In the genomic region with DNA sequence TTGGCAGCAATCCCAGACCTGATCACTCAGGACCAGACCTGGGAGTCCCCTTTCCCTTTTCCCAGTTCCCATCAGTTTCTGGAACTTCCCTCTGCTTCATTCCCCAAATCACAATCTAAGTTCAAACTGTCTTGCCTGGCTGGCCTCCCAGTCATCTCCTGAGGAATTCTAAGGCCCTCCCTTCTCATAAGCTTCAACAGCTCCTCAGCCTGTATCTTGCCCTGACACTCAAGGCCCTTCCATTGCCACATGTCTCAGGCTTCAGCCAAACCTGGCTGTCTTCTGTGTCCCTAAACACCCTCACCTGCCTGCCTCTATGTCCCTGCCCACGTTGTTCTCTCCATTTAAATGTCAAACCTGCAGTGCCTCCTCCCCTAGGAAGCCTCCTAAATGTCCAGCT, we compare ENCODE assay signal across 19 cellular contexts. TPM values are rescaled to one million over a fixed set of nuclear protein-coding genes. Genes with fewer than 3 reads are reported as not detected.
DNase-seq lines count a peak whose midpoint lies in the region; FAIRE-seq and TF ChIP-seq lines count a peak whose summit lies in the region.
"Had no signal": no experiment of that assay in that cellular context is flagged by ENCODE, and none has a peak within 500 bp of the region (broad histone marks: within the 10 kb centered on the region; RNA-seq: fewer than 3 reads in every experiment).

No MANE protein-coding gene starts in this region.

- no peak for TF ChIP-seq POLR2A in H1 (IDR thresholded peaks at IDR 0.05; ENCODE audit: control extremely low read depth in 1 of 2, low read depth in 2 of 2, low read length in 2 of 2)
- no peak for TF ChIP-seq POLR2A in sigmoid colon (IDR thresholded peaks at IDR 0.05)

- H2AFZ ChIP-seq in H1 (ENCODE audit: low read length) = no peak overlapping the region

- no peak overlapping the region for H3K9ac ChIP-seq in H1 (replicated peaks in 1 of 4; ENCODE audit: extremely low read depth in 1 of 4, low read depth in 3 of 4, low read length in 3 of 4)

- 0 out of 2 replicates have a peak overlapping the region, but pooled peaks have one; percentile 2 for H2BK5ac ChIP-seq in H1 (ENCODE audit: low read depth, low read length)

- H3K9me3 ChIP-seq in H1 (ENCODE audit: insufficient read depth in 2 of 2, low read depth in 1 of 2, low read length in 1 of 2) = no peaks in the 10 kb centered on the region
- H3K9me3 ChIP-seq in sigmoid colon = no peaks in the 10 kb centered on the region
- H3K9me3 ChIP-seq: A549 had no signal

- H2BK15ac ChIP-seq in H1 (ENCODE audit: low read length) = no peak overlapping the region

- no peak overlapping the region for H4K91ac ChIP-seq in H1 (replicated peaks; ENCODE audit: insufficient read length, low read length)

- H3K79me1 ChIP-seq in H1 (ENCODE audit: low read depth, low read length) = no peaks in the 10 kb centered on the region

- H3K18ac ChIP-seq in H1 (ENCODE audit: extremely low read depth, low read length) = no peak overlapping the region

- no peak overlapping the region for H3K27ac ChIP-seq in H1 (ENCODE audit: low read depth, low read length)
- no peak overlapping the region for H3K27ac ChIP-seq in sigmoid colon
- H3K27ac ChIP-seq: A549 had no signal

- H4K8ac ChIP-seq in H1 (ENCODE audit: extremely low read depth, insufficient read depth, low read length) = no peak overlapping the region

- H3K36me3 ChIP-seq in H1 (ENCODE audit: control insufficient read depth in 2 of 4, insufficient read depth in 4 of 4, low read length in 3 of 4) = no peaks in the 10 kb centered on the region
- no peaks in the 10 kb centered on the region for H3K36me3 ChIP-seq in sigmoid colon

- H3K27me3 ChIP-seq in H1 (replicated peaks in 1 of 4; ENCODE audit: control insufficient read depth in 3 of 4, extremely low read depth in 1 of 4, insufficient read depth in 3 of 4, low read length in 3 of 4) (no peaks in the 10 kb centered on the region; a peak in 1 of 7 replicates), sigmoid colon (no peaks in the 10 kb centered on the region)

- no peak for TF ChIP-seq RAD21 in H1 (IDR thresholded peaks at IDR 0.05 in 1 of 2, conservative IDR thresholded peaks at IDR 0.05 in 1 of 2; ENCODE audit: low read depth in 2 of 2, low read length in 2 of 2)

- intact Hi-C loops in sigmoid colon (cut with DNase I) = no loop called here

- no peaks in the 10 kb centered on the region for H3K79me2 ChIP-seq in H1 (ENCODE audit: control insufficient read depth in 1 of 2, insufficient read depth in 2 of 2, low read length in 2 of 2)

- H2AK5ac ChIP-seq in H1 (ENCODE audit: low read depth, low read length) = no peak overlapping the region

- no peak overlapping the region for H3K14ac ChIP-seq in H1 (ENCODE audit: insufficient read length)

- H2BK120ac ChIP-seq in H1 (replicated peaks; ENCODE audit: low read depth, low read length) = no peak overlapping the region

- 0 out of 2 replicates have a peak overlapping the region, but pooled peaks have one; percentile 43 for H2BK20ac ChIP-seq in H1 (ENCODE audit: low read length)

- no peaks in the 10 kb centered on the region for H4K20me1 ChIP-seq in H1 (replicated peaks in 1 of 2; ENCODE audit: control insufficient read depth in 1 of 2, insufficient read depth in 2 of 2, low read length in 2 of 2)

- no peaks in the 10 kb centered on the region for H3K23me2 ChIP-seq in H1 (ENCODE audit: low read depth, low read length)

- TF ChIP-seq EP300 in H1 (IDR thresholded peaks at IDR 0.05; ENCODE audit: borderline replicate concordance in 1 of 2, low read depth in 2 of 2, low read length in 2 of 2) (no peak), sigmoid colon (IDR thresholded peaks at IDR 0.05) (no peak)

- no peak for FAIRE-seq in H1 (lab: Jason Lieb, UNC)
- FAIRE-seq: A549, RCC 7860 had no signal

- no peak overlapping the region; the same call in 1 of the 2 replicates for H2BK12ac ChIP-seq in H1 (ENCODE audit: low read depth, low read length)

- no peak overlapping the region for H3K4me2 ChIP-seq in H1 (ENCODE audit: insufficient read depth in 1 of 2, low read depth in 2 of 2, low read length in 2 of 2)
- H3K4me2 ChIP-seq: A549 had no signal

- CTCF ChIA-PET in H1 (lab: Charles Lee; ENCODE audit: partially characterized antibody) = interaction anchor here (1.2 to 15.6 kb wide), 10 partner anchors 10 to 152 kb away, joined by 3 to 548 read pairs (median 13); a partner anchor contains a TSS

- no peak overlapping the region for H4K5ac ChIP-seq in H1 (ENCODE audit: insufficient read length, low read depth, low read length)

- no peak overlapping the region for H3K4me3 ChIP-seq in H1 (ENCODE audit: extremely low read depth in 1 of 4, insufficient read depth in 2 of 4, low read depth in 3 of 4, low read length in 4 of 4)
- H3K4me3 ChIP-seq in sigmoid colon = no peak overlapping the region
- H3K4me3 ChIP-seq: A549 had no signal

- no peak overlapping the region for H3K56ac ChIP-seq in H1 (replicated peaks; ENCODE audit: insufficient read length, low read depth, low read length)

- peaks cover 0 to 7% (median 5%) of the 10 kb centered on the region in 4 experiments; a peak in 6 of 7 replicates for H3K4me1 ChIP-seq in H1 (replicated peaks in 1 of 4; ENCODE audit: control insufficient read depth in 3 of 4, insufficient read depth in 4 of 4, low read length in 3 of 4)
- no peaks in the 10 kb centered on the region for H3K4me1 ChIP-seq in sigmoid colon

- DNase-seq in EH (ENCODE audit: low read depth) (peak; percentile 32), H1 (ENCODE audit: low read depth in 1 of 2, low spot score in 2 of 2) (no peak), islet precursor cell (peak; percentile 56), sigmoid colon (peak; percentile 8), UCSD-AML1 (lab: John Stamatoyannopoulos, UW; ENCODE audit: unreplicated experiment) (no peak), NOMO-1 (lab: John Stamatoyannopoulos, UW; ENCODE audit: unreplicated experiment in 2 of 2) (no peak)
- DNase-seq in stimulated activated CD4-positive, alpha-beta T cell treated with anti-CD3 and anti-CD28 coated beads, Interleukin-12 subunit alpha, Interleukin-12 subunit beta, amount 100 ng/mL, for 4 hours = no peak
- DNase-seq: COR-L47, GOT3, KBM-7, NCI-H1436, NCI-H2029, NCI-H2171 treated with DMSO at 0.1 percent for 48 hours, NCI-H82, SHP77 had no signal

- no peak overlapping the region for H3K23ac ChIP-seq in H1 (ENCODE audit: insufficient read length)

- POLR2A ChIA-PET in H1 (lab: Charles Lee; ENCODE audit: partially characterized antibody) = interaction anchor here (1.1 to 2.7 kb wide), 4 partner anchors 10 to 148 kb away, joined by 4 to 13 read pairs (median 8); a partner anchor contains a TSS

- no peak overlapping the region for H3K4ac ChIP-seq in H1 (replicated peaks; ENCODE audit: insufficient read length, low read depth, low read length)

- TF ChIP-seq CTCF in H1 (IDR thresholded peaks at IDR 0.05; ENCODE audit: control extremely low read depth in 1 of 3, insufficient read depth in 1 of 3, low read depth in 1 of 3, low read length in 3 of 3) (no peak), sigmoid colon (IDR thresholded peaks at IDR 0.05) (no peak)

- WGBS in H1 (ENCODE audit: extremely low coverage in 1 of 2, insufficient coverage in 1 of 2, insufficient read length in 1 of 2, insufficient replicate concordance in 2 of 2, low coverage in 1 of 2, low lambda C conversion rate in 2 of 2, missing lambda C conversion rate in 1 of 2), 2 experiments = 35% methylated on average over 1 of the region's 1 CpG; no CpG with 5 or more reads in 1 of the 2 experiments
- WGBS in sigmoid colon, 2 donors = 6 to 17% methylated on average over 1 of the region's 1 CpG

TF ChIP-seq in H1, 55 proteins besides CTCF, POLR2A, EP300 and RAD21 (continues in another document):
- TF ChIP-seq GTF2F1 (IDR thresholded peaks at IDR 0.05; ENCODE audit: borderline replicate concordance, low read depth, low read length) = no peak
- no peak for TF ChIP-seq CHD1 (IDR thresholded peaks at IDR 0.05; ENCODE audit: low read depth, low read length)
- TF ChIP-seq RBBP5 (IDR thresholded peaks at IDR 0.05; ENCODE audit: borderline replicate concordance, low read depth, low read length) = no peak
- no peak for TF ChIP-seq BRCA1 (IDR thresholded peaks at IDR 0.05; ENCODE audit: low read depth, low read length)
- no peak for TF ChIP-seq NRF1 (IDR thresholded peaks at IDR 0.05; ENCODE audit: low read depth, low read length)
- TF ChIP-seq, protein P1, sequence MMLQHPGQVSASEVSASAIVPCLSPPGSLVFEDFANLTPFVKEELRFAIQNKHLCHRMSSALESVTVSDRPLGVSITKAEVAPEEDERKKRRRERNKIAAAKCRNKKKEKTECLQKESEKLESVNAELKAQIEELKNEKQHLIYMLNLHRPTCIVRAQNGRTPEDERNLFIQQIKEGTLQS (IDR thresholded peaks at IDR 0.05; ENCODE audit: insufficient read depth, low read depth, low read length) = no peak
- no peak for TF ChIP-seq SP2 (IDR thresholded peaks at IDR 0.05; ENCODE audit: low read length)
- no peak for TF ChIP-seq POU5F1 (IDR thresholded peaks at IDR 0.05; ENCODE audit: low read depth, low read length)
- no peak for TF ChIP-seq TAF1 (IDR thresholded peaks at IDR 0.05; ENCODE audit: low read depth, low read length)
- no peak for TF ChIP-seq JUND (IDR thresholded peaks at IDR 0.05; ENCODE audit: low read length)

RNA-seq across cellular contexts. Expression of a gene that starts 11.9 kb away (rescaled TPM):
- 57.7 and 65.7 TPM in 2 replicates for total RNA-seq in H1 (2021; fragmentation: NEBNext Ultra II Directional; extraction: Animal tissue kit (Norgen Biotek cat#: 25700))
- 38.8 and 74.8 TPM in 2 replicates for polyA plus RNA-seq in H1 (2011; rRNA removed)
- polyA plus RNA-seq in H1 (2011; cell fraction: cytosol; rRNA removed) = 35.5 TPM
- 143 TPM for polyA plus RNA-seq in H1 (2011; cell fraction: nucleus; rRNA removed)
- polyA plus RNA-seq in H1 (2012, experiment 1 of 2) = 54.3 to 66.0 TPM (median 57.0 TPM) in 4 replicates
- polyA plus RNA-seq in H1 (2012, experiment 2 of 2) = 18.9 TPM
- polyA plus RNA-seq in H1 (2013, experiment 1 of 2) = 30.5 TPM
- 27.9 TPM for polyA plus RNA-seq in H1 (2013, experiment 2 of 2)
- 52.7 and 53.4 TPM in 2 replicates for polyA minus RNA-seq in H1 (2011; rRNA and poly(A)+ RNA removed)
- 41.7 TPM for polyA minus RNA-seq in H1 (2011; cell fraction: cytosol; rRNA and poly(A)+ RNA removed)
- polyA minus RNA-seq in H1 (2011; cell fraction: nucleus; rRNA and poly(A)+ RNA removed) = 69.0 TPM
- 10 to 100 TPM; 39.1 to 54.3 (median 45.2) TPM for total RNA-seq in sigmoid colon
- polyA plus RNA-seq in sigmoid colon = 10 to 100 TPM in 2 of 3 donors, 1 to 10 TPM in 1; 6.9 to 24.7 (median 13.8) TPM

RNA-seq across cellular contexts. Expression of a gene that starts 42.6 kb away (rescaled TPM):
- total RNA-seq in H1 (2021; fragmentation: NEBNext Ultra II Directional; extraction: Animal tissue kit (Norgen Biotek cat#: 25700)) = 6.9 and 7.8 TPM in 2 replicates
- polyA plus RNA-seq in H1 (2011; rRNA removed) (8.5 and 16.1 TPM in 2 replicates), sigmoid colon (under 1 TPM in 1 of 3 donors, not detected in 2; 0.67 TPM)
- polyA plus RNA-seq in H1 (2011; cell fraction: cytosol; rRNA removed) = 4.8 TPM
- polyA plus RNA-seq in H1 (2011; cell fraction: nucleus; rRNA removed) = 18.6 TPM
- polyA plus RNA-seq in H1 (2012, experiment 1 of 2) = 10.7 to 21.5 TPM (median 18.7 TPM) in 4 replicates
- polyA plus RNA-seq in H1 (2012, experiment 2 of 2) = 19.3 TPM
- polyA plus RNA-seq in H1 (2013, experiment 1 of 2) = 11.1 TPM
- 10.2 TPM for polyA plus RNA-seq in H1 (2013, experiment 2 of 2)
- polyA minus RNA-seq in H1 (2011; rRNA and poly(A)+ RNA removed) = 5.6 and 13.9 TPM in 2 replicates
- polyA minus RNA-seq in H1 (2011; cell fraction: cytosol; rRNA and poly(A)+ RNA removed) = 5.6 TPM
- polyA minus RNA-seq in H1 (2011; cell fraction: nucleus; rRNA and poly(A)+ RNA removed) = 7.6 TPM
- total RNA-seq in sigmoid colon = under 1 TPM in 3 of 4 donors, not detected in 1; 0.36 to 0.99 (median 0.41) TPM
- total RNA-seq: Daoy, NCI-H460 had no signal
- polyA plus RNA-seq: A549 had no signal

Comparison
In these comparisons a context has a peak if more than half of its experiments do, and no peak if none do; other contexts are left out.
1. DNase-seq: peak in EH (single experiment), islet precursor cell (single experiment) and sigmoid colon (single experiment); none in H1 (0 of 2), UCSD-AML1 (single experiment), NOMO-1 (0 of 2) and stimulated activated CD4-positive, alpha-beta T cell treated with anti-CD3 and anti-CD28 coated beads, Interleukin-12 subunit alpha, Interleukin-12 subunit beta, amount 100 ng/mL, for 4 hours (single experiment).